19 cellular contexts compared by ENCODE assay signal in genomic region chr17:31443386-31443785, GRCh38. TPM values are rescaled to one million over a fixed set of nuclear protein-coding genes. Genes with fewer than 3 reads are reported as not detected.
DNase-seq lines count a peak whose midpoint lies in the region; ATAC-seq and TF ChIP-seq lines count a peak whose summit lies in the region.
"Had no signal": no experiment of that assay in that cellular context is flagged by ENCODE, and none has a peak within 500 bp of the region (broad histone marks: within the 10 kb centered on the region; RNA-seq: fewer than 3 reads in every experiment).

No MANE protein-coding gene starts in this region.

- POLR2A ChIA-PET in MCF 10A (lab: Yijun Ruan, JAX), result interaction anchor here (0.7 kb wide), 1 partner anchor 71 kb away, joined by 3 read pairs; no protein-coding TSS in a partner anchor

- 83 to 87% (median 87%) methylated on average over 7 of the region's 7 CpGs for WGBS in psoas muscle, 3 donors

- H3K4me1 Mint-ChIP-seq in activated naive CD4-positive, alpha-beta T cell treated with anti-CD3 and anti-CD28 coated beads, Interleukin-2, amount 10 ng/mL, durations not matched to agents 7 days and 5 days, result no peaks in the 10 kb centered on the region
- no peaks in the 10 kb centered on the region for H3K4me1 Mint-ChIP-seq in activated naive CD4-positive, alpha-beta T cell treated with anti-CD3 and anti-CD28 coated beads for 36 hours (ENCODE audit: low read depth)
- H3K4me1 Mint-ChIP-seq in MCF 10A (ENCODE audit: insufficient read depth, unreplicated experiment), result no peaks in the 10 kb centered on the region
- H3K4me1 Mint-ChIP-seq: B cell had no signal

- BruUV-seq in MCF 10A (replicated peaks; lab: Mats Ljungman, UMichigan), result no TSS peak

- H3K27ac Mint-ChIP-seq in activated naive CD4-positive, alpha-beta T cell treated with anti-CD3 and anti-CD28 coated beads, Interleukin-2, amount 10 ng/mL, durations not matched to agents 7 days and 5 days, result no peak overlapping the region
- H3K27ac Mint-ChIP-seq in activated naive CD4-positive, alpha-beta T cell treated with anti-CD3 and anti-CD28 coated beads for 36 hours, result no peak overlapping the region
- no peak overlapping the region for H3K27ac Mint-ChIP-seq in MCF 10A (ENCODE audit: low read depth, unreplicated experiment)
- H3K27ac Mint-ChIP-seq: B cell; CD8-positive, alpha-beta T cell had no signal

- DNase-seq in activated naive CD4-positive, alpha-beta T cell treated with anti-CD3 and anti-CD28 coated beads, Interleukin-2, amount 10 ng/mL, durations not matched to agents 7 days and 5 days, result peak; percentile 1
- DNase-seq in activated naive CD4-positive, alpha-beta T cell treated with anti-CD3 and anti-CD28 coated beads for 36 hours, result no peak
- DNase-seq in caudate nucleus (lab: John Stamatoyannopoulos, UW) (no peak), left lung (no peak), MCF 10A (ENCODE audit: unreplicated experiment) (no peak), midbrain (lab: John Stamatoyannopoulos, UW) (no peak), psoas muscle (no peak)
- DNase-seq: Calu3; CD8-positive, alpha-beta T cell; DMS 273 treated with DMSO at 0.1 percent for 48 hours; DMS53; DND-41; EL; HCEC 1CT had no signal

- H3K4me3 Mint-ChIP-seq in activated naive CD4-positive, alpha-beta T cell treated with anti-CD3 and anti-CD28 coated beads, Interleukin-2, amount 10 ng/mL, durations not matched to agents 7 days and 5 days, result no peak overlapping the region
- H3K4me3 Mint-ChIP-seq in activated naive CD4-positive, alpha-beta T cell treated with anti-CD3 and anti-CD28 coated beads for 36 hours, result no peak overlapping the region
- H3K4me3 Mint-ChIP-seq in MCF 10A (ENCODE audit: unreplicated experiment), result no peak overlapping the region
- H3K4me3 Mint-ChIP-seq: B cell; CD8-positive, alpha-beta T cell had no signal

- ATAC-seq in left lung (peak; percentile 61), psoas muscle (no peak)
- ATAC-seq: CD8-positive, alpha-beta T cell; GM12878; HepG2 had no signal

- intact Hi-C loops in activated naive CD4-positive, alpha-beta T cell treated with anti-CD3 and anti-CD28 coated beads for 36 hours (cut with micrococcal nuclease), result no loop called here
- intact Hi-C loops in left lung (cut with DNase I), result no loop called here
- intact Hi-C loops in MCF 10A (cut with micrococcal nuclease), result no loop called here
- intact Hi-C loops in psoas muscle (cut with DNase I), result no loop called here

- no peaks in the 10 kb centered on the region for H3K36me3 Mint-ChIP-seq in activated naive CD4-positive, alpha-beta T cell treated with anti-CD3 and anti-CD28 coated beads, Interleukin-2, amount 10 ng/mL, durations not matched to agents 7 days and 5 days
- H3K36me3 Mint-ChIP-seq in activated naive CD4-positive, alpha-beta T cell treated with anti-CD3 and anti-CD28 coated beads for 36 hours (ENCODE audit: low read depth), result no peaks in the 10 kb centered on the region
- peaks cover 5% of the 10 kb centered on the region for H3K36me3 Mint-ChIP-seq in MCF 10A (ENCODE audit: insufficient read depth, unreplicated experiment)
- H3K36me3 Mint-ChIP-seq: CD8-positive, alpha-beta T cell had no signal

- H3K9me3 Mint-ChIP-seq in activated naive CD4-positive, alpha-beta T cell treated with anti-CD3 and anti-CD28 coated beads, Interleukin-2, amount 10 ng/mL, durations not matched to agents 7 days and 5 days, result no peaks in the 10 kb centered on the region
- H3K9me3 Mint-ChIP-seq in activated naive CD4-positive, alpha-beta T cell treated with anti-CD3 and anti-CD28 coated beads for 36 hours, result no peaks in the 10 kb centered on the region
- no peaks in the 10 kb centered on the region for H3K9me3 Mint-ChIP-seq in MCF 10A (ENCODE audit: unreplicated experiment)
- H3K9me3 Mint-ChIP-seq: CD8-positive, alpha-beta T cell had no signal

- H3K4me3 ChIP-seq in left lung (no peak overlapping the region), psoas muscle (no peak overlapping the region)
- H3K4me3 ChIP-seq: BLaER1 treated with 17β-estradiol and CSF1 and Interleukin-3, amounts not matched to agents 10 nM and 100 nM; GM12878 had no signal

- peaks cover 18% of the 10 kb centered on the region for H3K27me3 Mint-ChIP-seq in activated naive CD4-positive, alpha-beta T cell treated with anti-CD3 and anti-CD28 coated beads, Interleukin-2, amount 10 ng/mL, durations not matched to agents 7 days and 5 days
- H3K27me3 Mint-ChIP-seq in activated naive CD4-positive, alpha-beta T cell treated with anti-CD3 and anti-CD28 coated beads for 36 hours (ENCODE audit: low read depth), result no peaks in the 10 kb centered on the region
- H3K27me3 Mint-ChIP-seq in MCF 10A (ENCODE audit: insufficient read depth, unreplicated experiment), result peaks cover 16% of the 10 kb centered on the region
- H3K27me3 Mint-ChIP-seq: B cell had no signal

- TF ChIP-seq CTCF in left lung (IDR thresholded peaks at IDR 0.05) (no peak), MCF 10A (IDR thresholded peaks at IDR 0.05; ENCODE audit: unreplicated experiment) (no peak), psoas muscle (IDR thresholded peaks at IDR 0.05) (no peak)

- no peaks in the 10 kb centered on the region for H3K27me3 ChIP-seq in left lung
- no peaks in the 10 kb centered on the region for H3K27me3 ChIP-seq in psoas muscle (ENCODE audit: insufficient read depth in 3 of 3, low read length in 2 of 3)
- H3K27me3 ChIP-seq: BLaER1 treated with 17β-estradiol and CSF1 and Interleukin-3, amounts not matched to agents 10 nM and 100 nM had no signal

- no peaks in the 10 kb centered on the region for H3K36me3 ChIP-seq in left lung
- no peaks in the 10 kb centered on the region for H3K36me3 ChIP-seq in psoas muscle (ENCODE audit: insufficient read depth in 1 of 2, low read depth in 1 of 2)
- H3K36me3 ChIP-seq: BLaER1 treated with 17β-estradiol and CSF1 and Interleukin-3, amounts not matched to agents 10 nM and 100 nM had no signal

- H3K4me1 ChIP-seq in left lung (no peaks in the 10 kb centered on the region), psoas muscle (no peaks in the 10 kb centered on the region)

- CTCF ChIA-PET in activated naive CD4-positive, alpha-beta T cell treated with anti-CD3 and anti-CD28 coated beads, Interleukin-2, amount 10 ng/mL, durations not matched to agents 7 days and 5 days (lab: Charles Lee), result interaction anchor here (1.1 kb wide), 1 partner anchor 13 kb away, joined by 4 read pairs; no protein-coding TSS in a partner anchor
- CTCF ChIA-PET in activated naive CD4-positive, alpha-beta T cell treated with anti-CD3 and anti-CD28 coated beads for 36 hours (lab: Charles Lee), result interaction anchor here (0.7 kb wide), 1 partner anchor 51 kb away, joined by 3 read pairs; no protein-coding TSS in a partner anchor
- CTCF ChIA-PET in MCF 10A (lab: Yijun Ruan, JAX), result interaction anchor here (0.6 to 2.6 kb wide), 4 partner anchors 81 to 403 kb away, joined by 3 to 8 read pairs (median 4); no protein-coding TSS in a partner anchor

- H3K9me3 ChIP-seq in left lung (no peaks in the 10 kb centered on the region), psoas muscle (no peaks in the 10 kb centered on the region)
- H3K9me3 ChIP-seq: BLaER1 treated with 17β-estradiol and CSF1 and Interleukin-3, amounts not matched to agents 10 nM and 100 nM had no signal

- peak overlapping the region; percentile 16 for H3K27ac ChIP-seq in caudate nucleus (ENCODE audit: low read depth, low read length)
- peak overlapping the region in 1 of 2 donors; percentile 5 for H3K27ac ChIP-seq in left lung
- peak overlapping the region; percentile 27 for H3K27ac ChIP-seq in temporal lobe (ENCODE audit: low read depth, low read length)
- H3K27ac ChIP-seq in psoas muscle, result no peak overlapping the region
- H3K27ac ChIP-seq: BLaER1 treated with 17β-estradiol and CSF1 and Interleukin-3, amounts not matched to agents 10 nM and 100 nM had no signal

RNA-seq across cellular contexts. Expression of gene RAB11FIP4, which starts 51.9 kb away (rescaled TPM):
- total RNA-seq in activated naive CD4-positive, alpha-beta T cell treated with anti-CD3 and anti-CD28 coated beads for 36 hours, result 10 to 100 TPM; 31.3 to 33.1 TPM
- total RNA-seq in left lung (10 to 100 TPM; 13.5 to 19.9 TPM), temporal lobe (56.5 TPM), MCF 10A (2022) (2.8 and 3.7 TPM in 2 replicates), psoas muscle (1 to 10 TPM in 1 of 4 donors, under 1 TPM in 3; 0.17 to 1.8 (median 0.56) TPM)
- under 1 TPM; 0.04 to 0.41 (median 0.08) TPM for polyA plus RNA-seq in psoas muscle
